Comparison of ENCODE assay signal across 8 cellular contexts in the genomic region with DNA sequence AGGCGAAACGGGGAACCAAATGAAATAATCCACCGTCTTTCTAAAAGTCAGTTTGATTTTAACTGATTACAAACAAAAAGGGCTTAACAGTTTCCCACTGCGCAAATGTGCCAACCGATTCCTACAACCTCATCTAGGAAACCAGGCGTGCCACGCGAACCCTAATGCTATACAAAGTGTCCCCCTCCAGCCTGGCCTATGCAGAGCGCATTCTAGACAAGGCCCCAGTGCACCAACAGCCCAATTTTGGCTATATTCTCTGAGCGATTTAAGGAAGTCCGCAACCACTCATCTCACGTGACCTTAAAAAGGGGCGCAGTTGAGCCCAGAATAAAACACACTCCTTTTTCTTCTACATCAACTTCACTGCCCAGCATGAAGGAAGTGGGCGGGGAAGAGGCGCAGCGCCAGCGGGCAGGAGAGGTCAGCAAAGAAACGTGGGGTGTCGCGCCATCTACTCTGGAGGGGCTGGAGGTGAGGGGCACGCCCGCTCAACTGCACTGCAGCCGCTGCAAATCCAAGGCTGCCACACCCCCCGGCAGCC. TPM values are rescaled to one million over a fixed set of nuclear protein-coding genes. Genes with fewer than 3 reads are reported as not detected.
DNase-seq lines count a peak whose midpoint lies in the region; ATAC-seq lines count a peak whose summit lies in the region.

No MANE protein-coding gene starts in this region.

- no peaks in the 10 kb centered on the region for H3K27me3 ChIP-seq in mesendoderm (ENCODE audit: insufficient read depth, low read length, poor library complexity)
- H3K27me3 ChIP-seq in thymus (ENCODE audit: control insufficient read depth, insufficient read depth): no peaks in the 10 kb centered on the region

- no peak overlapping the region for H3K18ac ChIP-seq in mesendoderm (ENCODE audit: low read length)

- H3K4me1 Mint-ChIP-seq in effector memory CD8-positive, alpha-beta T cell (ENCODE audit: low read depth in 2 of 2): peaks cover 42 to 49% of the 10 kb centered on the region in 2 donors

- H3K9me3 ChIP-seq in thymus (ENCODE audit: control insufficient read depth): peaks cover 2% of the 10 kb centered on the region

- H3K27ac ChIP-seq in mesendoderm (ENCODE audit: low read depth, low read length) (peak overlapping the region; percentile 100), thymus (ENCODE audit: low read depth) (peak overlapping the region; percentile 97)

- H2BK15ac ChIP-seq in mesendoderm (replicated peaks; ENCODE audit: low read depth): no peak overlapping the region

- DNase-seq in ELR (ENCODE audit: low read depth) (peak; percentile 73), T-helper 1 cell (peak in 3 of 5 donors; percentile 39 to 74 (median 44)), mesendoderm (no peak), AG08396 (ENCODE audit: low spot score) (no peak)
- DNase-seq in effector memory CD8-positive, alpha-beta T cell: no peak

- H3K79me2 ChIP-seq in mesendoderm (ENCODE audit: control insufficient read depth, insufficient read depth, low read length): peaks cover 48% of the 10 kb centered on the region

- H3K4ac ChIP-seq in mesendoderm (ENCODE audit: low read depth, low read length): no peak overlapping the region

- no peak overlapping the region for H4K5ac ChIP-seq in mesendoderm (ENCODE audit: low read length)

- H3K36me3 ChIP-seq in mesendoderm (ENCODE audit: control insufficient read depth, insufficient read depth, low read length) (no peaks in the 10 kb centered on the region), thymus (ENCODE audit: control insufficient read depth, insufficient read depth) (peaks cover 3% of the 10 kb centered on the region)

- H3K27ac Mint-ChIP-seq in effector memory CD8-positive, alpha-beta T cell: peak overlapping the region; percentile 97 to 99

- peak overlapping the region; percentile 41 for H2BK5ac ChIP-seq in mesendoderm (ENCODE audit: low read length)

- no peaks in the 10 kb centered on the region for H3K9me3 Mint-ChIP-seq in effector memory CD8-positive, alpha-beta T cell

- no CpG with 5 or more reads among the region's 24 CpGs for WGBS in mesendoderm (ENCODE audit: extremely low coverage, insufficient coverage, low lambda C conversion rate)
- WGBS in thymus: under 1% methylated on average over 24 of the region's 24 CpGs

- peak overlapping the region; percentile 95 for H3K9ac ChIP-seq in mesendoderm (ENCODE audit: low read length)

- H3K36me3 Mint-ChIP-seq in effector memory CD8-positive, alpha-beta T cell (ENCODE audit: insufficient read depth): peaks cover 31% of the 10 kb centered on the region

- no peaks in the 10 kb centered on the region for H3K27me3 Mint-ChIP-seq in effector memory CD8-positive, alpha-beta T cell

- no peak overlapping the region for H4K8ac ChIP-seq in mesendoderm (ENCODE audit: low read depth, low read length)

- H2AK5ac ChIP-seq in mesendoderm (ENCODE audit: low read length): no peak overlapping the region

- peaks cover 5% of the 10 kb centered on the region for H3K79me1 ChIP-seq in mesendoderm (ENCODE audit: low read length)

- peak overlapping the region; percentile 1 for H3K23ac ChIP-seq in mesendoderm (ENCODE audit: low read length)

- H3K4me2 ChIP-seq in mesendoderm (ENCODE audit: low read length): peak overlapping the region; percentile 93

- no peak overlapping the region for H2BK120ac ChIP-seq in mesendoderm (ENCODE audit: low read depth, low read length)

- ATAC-seq in GM19463 (IDR thresholded peaks at IDR 0.05; ENCODE audit: unreplicated experiment) (peak; percentile 34), HG03520 (IDR thresholded peaks at IDR 0.05; ENCODE audit: unreplicated experiment) (peak; percentile 34)
- ATAC-seq in effector memory CD8-positive, alpha-beta T cell (replicated peaks): peak; percentile 51

- H3K4me1 ChIP-seq in mesendoderm (ENCODE audit: control insufficient read depth, low read depth, low read length): no peaks in the 10 kb centered on the region
- peaks cover 24% of the 10 kb centered on the region for H3K4me1 ChIP-seq in thymus (ENCODE audit: control insufficient read depth, insufficient read depth, low read length)

- peak overlapping the region; percentile 95 to 99 for H3K4me3 Mint-ChIP-seq in effector memory CD8-positive, alpha-beta T cell

- H3K56ac ChIP-seq in mesendoderm (ENCODE audit: low read length): peak overlapping the region; percentile 97

- H3K4me3 ChIP-seq in mesendoderm (ENCODE audit: low read length) (peak overlapping the region; percentile 83), thymus (ENCODE audit: low read length) (peak overlapping the region; percentile 67)

RNA-seq across cellular contexts. Expression of a gene that starts 0.8 kb away (rescaled TPM):
- polyA plus RNA-seq in mesendoderm (2013, experiment 1 of 2): 12.2 TPM
- 12.4 TPM for polyA plus RNA-seq in mesendoderm (2013, experiment 2 of 2)
- polyA plus RNA-seq in thymus: 16.9 TPM

RNA-seq across cellular contexts. Expression of a gene that starts 51.7 kb away (rescaled TPM):
- 1.8 TPM for polyA plus RNA-seq in mesendoderm (2013, experiment 1 of 2)
- 1.7 TPM for polyA plus RNA-seq in mesendoderm (2013, experiment 2 of 2)
- polyA plus RNA-seq in thymus: 0.09 TPM

Comparison
In these comparisons a context has a peak if more than half of its experiments do, and no peak if none do; other contexts are left out.
1. DNase-seq: peak in ELR (single experiment) and T-helper 1 cell (3 of 5); none in effector memory CD8-positive, alpha-beta T cell (0 of 3), mesendoderm (single experiment) and AG08396 (single experiment).
2. Peak in every context shown above with its lines, with median percentiles within 50 percentile points of each other: ATAC-seq.